In the genomic region with DNA sequence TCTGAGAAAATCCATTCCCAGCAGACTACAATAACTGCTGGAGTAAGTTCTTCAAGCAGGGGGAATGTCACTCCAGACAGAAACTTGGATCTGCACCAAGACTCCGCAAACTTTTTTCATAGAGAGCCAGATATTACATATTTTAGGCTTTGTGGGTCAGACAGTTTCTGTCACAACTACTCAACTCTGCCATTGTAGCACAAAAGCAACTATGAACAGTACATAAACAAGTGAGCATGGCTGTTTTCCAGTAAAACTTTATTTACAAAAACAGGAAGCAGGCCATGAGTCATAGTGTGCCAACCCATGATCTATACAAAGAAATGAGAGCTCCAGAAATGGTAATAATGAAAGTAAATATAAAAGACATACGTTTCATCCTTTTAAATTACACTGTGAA, we compare ENCODE assay signal across 10 cellular contexts.
A peak's percentile ranks its signal among the peaks of the same experiment; 100 is the strongest.
DNase-seq lines count a peak whose midpoint lies in the region; ATAC-seq and TF ChIP-seq lines count a peak whose summit lies in the region.
"Had no signal": no experiment of that assay in that cellular context is flagged by ENCODE, and none has a peak within 500 bp of the region (broad histone marks: within the 10 kb centered on the region; RNA-seq: fewer than 3 reads in every experiment).

No MANE protein-coding gene starts in this region.

- H3K9me3 ChIP-seq in gastrocnemius medialis, result peaks cover 0 to 6% (median 0%) of the 10 kb centered on the region in 3 donors

- H3K27ac ChIP-seq in gastrocnemius medialis, result peak overlapping the region in 1 of 4 donors; percentile 52

- peaks cover 53 to 59% of the 10 kb centered on the region in 2 donors for H3K4me1 ChIP-seq in gastrocnemius medialis

- H3K4me3 ChIP-seq in fibroblast of villous mesenchyme (ENCODE audit: low read depth, low read length), result no peak overlapping the region
- no peak overlapping the region for H3K4me3 ChIP-seq in gastrocnemius medialis

- no peaks in the 10 kb centered on the region for H3K27me3 ChIP-seq in gastrocnemius medialis

- no peak for TF ChIP-seq CTCF in fibroblast of villous mesenchyme (IDR thresholded peaks at IDR 0.05; ENCODE audit: insufficient read depth, low read depth, low read length)
- no peak for TF ChIP-seq CTCF in gastrocnemius medialis (IDR thresholded peaks at IDR 0.05 in 4 of 5, conservative IDR thresholded peaks at IDR 0.05 in 1 of 5)

- in situ Hi-C loops in SK-MEL-5 (cut with HindIII; ENCODE audit: low pct_unique_long_range_greater_than_20kb, low sequenced_read_pairs), result no loop called here
- in situ Hi-C loops in gastrocnemius medialis (cut with MboI; ENCODE audit: low sequenced_read_pairs in 4 of 4), result no loop called here

- ATAC-seq in GM21737 (IDR thresholded peaks at IDR 0.05; ENCODE audit: unreplicated experiment), result no peak
- no peak for ATAC-seq in gastrocnemius medialis

- H3K36me3 ChIP-seq in gastrocnemius medialis, result no peaks in the 10 kb centered on the region

- TF ChIP-seq POLR2A in gastrocnemius medialis (IDR thresholded peaks at IDR 0.05), result no peak

- intact Hi-C loops in gastrocnemius medialis (cut with DNase I; ENCODE audit: low total_unique reads), result no loop called here

- peak; percentile 1 for DNase-seq in stimulated activated naive CD4-positive, alpha-beta T cell treated with Interleukin-2 at 50 U/mL for 16 hours (lab: John Stamatoyannopoulos, UW)
- DNase-seq in stimulated activated naive CD4-positive, alpha-beta T cell (lab: John Stamatoyannopoulos, UW), result no peak
- DNase-seq in SK-MEL-5 (ENCODE audit: low read depth, low spot score) (peak; percentile 16), fibroblast of villous mesenchyme (ENCODE audit: low read depth) (peak; percentile 66), AML-193 (lab: John Stamatoyannopoulos, UW) (no peak), D341Med (ENCODE audit: low spot score) (no peak), gastrocnemius medialis (no peak)
- DNase-seq: DMS79, midbrain had no signal

Comparison
In these comparisons a context has a peak if more than half of its experiments do, and no peak if none do; other contexts are left out.
1. DNase-seq: peak in stimulated activated naive CD4-positive, alpha-beta T cell treated with Interleukin-2 at 50 U/mL for 16 hours (single experiment), SK-MEL-5 (single experiment) and fibroblast of villous mesenchyme (single experiment); none in stimulated activated naive CD4-positive, alpha-beta T cell (0 of 6), AML-193 (0 of 2), D341Med (single experiment) and gastrocnemius medialis (0 of 2).